Comparison of ENCODE assay signal across 15 cellular contexts in genomic region chr20:23365390-23366165, GRCh38. TPM values are rescaled to one million over a fixed set of nuclear protein-coding genes. Genes with fewer than 3 reads are reported as not detected.
DNase-seq lines count a peak whose midpoint lies in the region; ATAC-seq, FAIRE-seq and TF ChIP-seq lines count a peak whose summit lies in the region.
"Had no signal": no experiment of that assay in that cellular context is flagged by ENCODE, and none has a peak within 500 bp of the region (broad histone marks: within the 10 kb centered on the region; RNA-seq: fewer than 3 reads in every experiment).

No MANE protein-coding gene starts in this region.

- CTCF ChIA-PET in AG04450 (lab: Charles Lee): interaction anchor here (1.3 kb wide), 1 partner anchor 54 kb away, joined by 3 read pairs; no protein-coding TSS in a partner anchor

- no peak for ATAC-seq in activated naive CD8-positive, alpha-beta T cell treated with anti-CD3 and anti-CD28 coated beads, Interleukin-2, amount 10 ng/mL, durations not matched to agents 7 days and 5 days (ENCODE audit: low read depth)
- no peak for ATAC-seq in naive B cell (ENCODE audit: low read depth in 2 of 2)
- ATAC-seq in GM18519 (IDR thresholded peaks at IDR 0.05; ENCODE audit: low FRiP score, unreplicated experiment): no peak
- ATAC-seq: lower lobe of right lung had no signal

- peaks cover 35% of the 10 kb centered on the region for H3K4me1 ChIP-seq in DOHH2 (ENCODE audit: control insufficient read depth, low read length)

- no peak for FAIRE-seq in H54 (lab: Jason Lieb, UNC)
- FAIRE-seq: colon had no signal

- TF ChIP-seq CTCF in AG04450 (IDR thresholded peaks at IDR 0.05; ENCODE audit: low read depth, low read length) (no peak), DOHH2 (IDR thresholded peaks at IDR 0.05; ENCODE audit: low read depth, low read length, poor library complexity, severe bottlenecking) (no peak)

- H3K36me3 ChIP-seq in DOHH2 (ENCODE audit: control insufficient read depth, low read length): peaks cover 66% of the 10 kb centered on the region
- H3K36me3 ChIP-seq: uterus had no signal

- H3K9me2 ChIP-seq in DOHH2 (replicated peaks; ENCODE audit: control insufficient read depth, low read length): no peaks in the 10 kb centered on the region

- H3F3A ChIP-seq in DOHH2 (ENCODE audit: control insufficient read depth, insufficient read depth): peaks cover 6% of the 10 kb centered on the region

- peak overlapping the region; percentile 46 for H3K4me3 Mint-ChIP-seq in activated naive CD8-positive, alpha-beta T cell treated with anti-CD3 and anti-CD28 coated beads, Interleukin-2, amount 10 ng/mL, durations not matched to agents 7 days and 5 days
- peak overlapping the region in 5 of 8 donors; percentile 20 to 76 (median 38) for H3K4me3 Mint-ChIP-seq in naive B cell

- peaks cover 48% of the 10 kb centered on the region for H3K4me1 Mint-ChIP-seq in activated naive CD8-positive, alpha-beta T cell treated with anti-CD3 and anti-CD28 coated beads, Interleukin-2, amount 10 ng/mL, durations not matched to agents 7 days and 5 days
- H3K4me1 Mint-ChIP-seq in naive B cell: peaks cover 26 to 40% (median 37%) of the 10 kb centered on the region in 3 donors

- no peaks in the 10 kb centered on the region for H3K9me3 Mint-ChIP-seq in activated naive CD8-positive, alpha-beta T cell treated with anti-CD3 and anti-CD28 coated beads, Interleukin-2, amount 10 ng/mL, durations not matched to agents 7 days and 5 days
- no peaks in the 10 kb centered on the region for H3K9me3 Mint-ChIP-seq in naive B cell
- H3K9me3 Mint-ChIP-seq: activated T-helper 2 cell treated with anti-CD3 and anti-CD28 coated beads, Interferon-gamma antibody, Interleukin-2, Interleukin-4, amounts not matched to agents 10 μg/mL and 5 μg/mL and 100 μg/mL, durations not matched to agents 14 hours and 24 hours and 36 hours had no signal

- H3K36me3 Mint-ChIP-seq in activated naive CD8-positive, alpha-beta T cell treated with anti-CD3 and anti-CD28 coated beads, Interleukin-2, amount 10 ng/mL, durations not matched to agents 7 days and 5 days: peaks cover 33% of the 10 kb centered on the region
- H3K36me3 Mint-ChIP-seq in naive B cell: peaks cover 10 to 14% of the 10 kb centered on the region in 2 donors

- no peaks in the 10 kb centered on the region for H3K27me3 Mint-ChIP-seq in activated naive CD8-positive, alpha-beta T cell treated with anti-CD3 and anti-CD28 coated beads, Interleukin-2, amount 10 ng/mL, durations not matched to agents 7 days and 5 days
- no peaks in the 10 kb centered on the region for H3K27me3 Mint-ChIP-seq in naive B cell

- DNase-seq in AG04450 (ENCODE audit: low read depth, low spot score): no peak
- DNase-seq in activated naive CD8-positive, alpha-beta T cell treated with anti-CD3 and anti-CD28 coated beads, Interleukin-2, amount 10 ng/mL, durations not matched to agents 7 days and 5 days: no peak
- no peak for DNase-seq in naive B cell
- DNase-seq in H54 (ENCODE audit: insufficient read length, low spot score): no peak
- DNase-seq in NCI-H510A (lab: John Stamatoyannopoulos, UW): no peak
- no peak for DNase-seq in head of caudate nucleus
- DNase-seq: foreskin fibroblast, lower lobe of right lung, NCI-H1436, uterus had no signal

- peak overlapping the region; percentile 33 for H3K4me2 ChIP-seq in DOHH2 (ENCODE audit: low read length)

- POLR2A ChIA-PET in AG04450 (lab: Yijun Ruan, JAX): no interaction called here
- POLR2A ChIA-PET in activated naive CD8-positive, alpha-beta T cell treated with anti-CD3 and anti-CD28 coated beads, Interleukin-2, amount 10 ng/mL, durations not matched to agents 7 days and 5 days (lab: Charles Lee): no interaction called here

- peak overlapping the region; percentile 12 for H3K27ac ChIP-seq in AG04450 (ENCODE audit: low read depth, low read length)
- H3K27ac ChIP-seq in DOHH2 (ENCODE audit: low read depth, low read length): no peak overlapping the region
- H3K27ac ChIP-seq: lower lobe of right lung, right atrium auricular region had no signal

- H3K27me3 ChIP-seq in AG04450 (ENCODE audit: control insufficient read depth, insufficient read depth, low read length): no peaks in the 10 kb centered on the region
- no peaks in the 10 kb centered on the region for H3K27me3 ChIP-seq in DOHH2 (ENCODE audit: control insufficient read depth, low read length)
- H3K27me3 ChIP-seq: right atrium auricular region, uterus had no signal

- no peak overlapping the region for H3K4me3 ChIP-seq in AG04450 (ENCODE audit: low read depth, low read length)
- no peak overlapping the region for H3K4me3 ChIP-seq in DOHH2 (ENCODE audit: low read length)
- H3K4me3 ChIP-seq: lower lobe of right lung, right atrium auricular region, uterus had no signal

- intact Hi-C loops in head of caudate nucleus (cut with DNase I): no loop called here

- H3K27ac Mint-ChIP-seq in activated naive CD8-positive, alpha-beta T cell treated with anti-CD3 and anti-CD28 coated beads, Interleukin-2, amount 10 ng/mL, durations not matched to agents 7 days and 5 days: peak overlapping the region; percentile 61
- peak overlapping the region; percentile 59 to 95 (median 90) for H3K27ac Mint-ChIP-seq in naive B cell

- peaks cover 78% of the 10 kb centered on the region for H3K79me2 ChIP-seq in DOHH2 (ENCODE audit: control insufficient read depth, low read length)

- peaks cover 3% of the 10 kb centered on the region; the same call in 1 of the 2 replicates for H3K9me3 ChIP-seq in AG04450 (ENCODE audit: control insufficient read depth, insufficient read depth, low read length)
- no peaks in the 10 kb centered on the region for H3K9me3 ChIP-seq in DOHH2 (ENCODE audit: control insufficient read depth, insufficient read depth, low read length)
- H3K9me3 ChIP-seq: lower lobe of right lung, right atrium auricular region, uterus had no signal

- TF ChIP-seq POLR2A in H54 (IDR thresholded peaks at IDR 0.05; ENCODE audit: low read depth, low read length): no peak

- H4K20me1 ChIP-seq in DOHH2 (ENCODE audit: control insufficient read depth, insufficient read depth, low read depth, low read length): peaks cover 22% of the 10 kb centered on the region

RNA-seq across cellular contexts. Expression of gene GZF1, which starts 3.6 kb away (rescaled TPM):
- 14.3 and 17.2 TPM in 2 replicates for polyA plus RNA-seq in AG04450 (2011; rRNA removed)
- polyA minus RNA-seq in AG04450 (2011; rRNA and poly(A)+ RNA removed): 39.1 and 55.4 TPM in 2 replicates
- total RNA-seq in activated naive CD8-positive, alpha-beta T cell treated with anti-CD3 and anti-CD28 coated beads, Interleukin-2, amount 10 ng/mL, durations not matched to agents 7 days and 5 days: 10 to 100 TPM; 13.4 to 15.6 TPM
- polyA plus RNA-seq in naive B cell (ENCODE audit: low read depth in 6 of 6): 1 to 10 TPM in 5 of 6 donors, not detected in 1; 2.3 to 3.5 (median 3.1) TPM

RNA-seq across cellular contexts. Expression of gene NXT1, which starts 15.0 kb away (rescaled TPM):
- 17.9 and 19.5 TPM in 2 replicates for polyA plus RNA-seq in AG04450 (2011; rRNA removed)
- polyA minus RNA-seq in AG04450 (2011; rRNA and poly(A)+ RNA removed): 9.3 and 13.0 TPM in 2 replicates
- 10 to 100 TPM; 29.9 to 31.9 TPM for total RNA-seq in activated naive CD8-positive, alpha-beta T cell treated with anti-CD3 and anti-CD28 coated beads, Interleukin-2, amount 10 ng/mL, durations not matched to agents 7 days and 5 days
- 10 to 100 TPM; 58.3 to 81.9 (median 65.7) TPM for polyA plus RNA-seq in naive B cell (ENCODE audit: low read depth in 6 of 6)

RNA-seq across cellular contexts. Expression of gene NAPB, which starts 55.7 kb away (rescaled TPM):
- 4.8 and 6.4 TPM in 2 replicates for polyA plus RNA-seq in AG04450 (2011; rRNA removed)
- polyA minus RNA-seq in AG04450 (2011; rRNA and poly(A)+ RNA removed): 7.6 and 8.9 TPM in 2 replicates
- total RNA-seq in activated naive CD8-positive, alpha-beta T cell treated with anti-CD3 and anti-CD28 coated beads, Interleukin-2, amount 10 ng/mL, durations not matched to agents 7 days and 5 days: 10 to 100 TPM; 18.1 to 20.7 TPM
- polyA plus RNA-seq in naive B cell (ENCODE audit: low read depth in 6 of 6): 1 to 10 TPM; 4.1 to 8.3 (median 6.3) TPM
